In the genomic region with DNA sequence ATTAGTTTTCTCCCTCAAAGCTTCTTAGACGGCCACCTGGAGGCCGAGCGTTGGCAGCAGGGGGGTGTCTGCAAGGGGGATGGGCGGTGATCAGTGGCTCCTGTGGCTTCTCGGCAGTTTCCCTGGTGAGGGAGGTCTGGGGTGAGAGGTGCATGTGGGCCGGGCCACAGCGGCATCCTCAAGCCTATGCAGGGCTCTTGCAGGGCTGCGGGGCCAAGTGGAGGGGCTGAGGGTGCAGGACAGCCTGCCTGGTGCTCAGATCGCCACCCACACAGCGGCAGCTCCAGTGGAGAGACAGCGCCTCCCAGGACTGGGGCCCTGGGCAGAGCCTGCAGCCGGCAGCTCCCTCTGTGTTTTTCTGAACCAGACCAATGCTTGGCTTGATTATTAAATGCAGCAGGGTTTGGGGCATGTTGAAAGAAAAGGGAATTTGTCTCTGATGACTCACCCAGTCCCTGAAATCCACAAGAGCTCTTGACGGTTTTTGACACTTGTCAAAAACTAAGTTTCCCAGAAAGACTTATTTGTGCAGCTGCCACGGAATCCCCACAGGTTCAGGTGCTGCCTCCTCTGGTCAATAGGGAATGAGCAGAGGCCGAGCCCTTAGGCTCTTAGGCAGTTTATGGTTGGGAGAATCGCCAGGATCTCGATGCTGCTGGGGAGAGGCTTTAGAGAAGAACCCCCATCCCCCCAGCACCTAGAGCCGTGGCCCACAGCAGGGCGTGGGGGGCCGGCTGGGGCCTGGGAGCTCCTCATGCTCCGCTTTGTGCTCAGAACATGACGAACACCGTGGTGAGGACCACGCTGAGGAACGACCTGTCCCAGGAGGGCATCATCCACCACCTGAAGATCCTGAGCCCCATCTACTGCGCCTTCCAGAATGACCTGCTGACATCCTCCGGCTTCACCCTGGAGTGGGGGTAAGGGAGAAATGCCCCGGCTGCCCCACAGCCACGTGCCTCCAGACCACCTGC, we compare ENCODE assay signal across 7 cellular contexts. TPM values are rescaled to one million over a fixed set of nuclear protein-coding genes. Genes with fewer than 3 reads are reported as not detected.
A peak's percentile ranks its signal among the peaks of the same experiment; 100 is the strongest.
DNase-seq lines count a peak whose midpoint lies in the region; ATAC-seq, FAIRE-seq and TF ChIP-seq lines count a peak whose summit lies in the region.

No MANE protein-coding gene starts in this region.

- no peak overlapping the region for H3K4me3 Mint-ChIP-seq in progenitor cell of endocrine pancreas (ENCODE audit: low read depth)
- no peak overlapping the region for H3K4me3 Mint-ChIP-seq in activated CD4-positive, alpha-beta memory T cell treated with anti-CD3 and anti-CD28 coated beads, Interleukin-2, amount 10 ng/mL, durations not matched to agents 7 days and 5 days

- peaks cover 5% of the 10 kb centered on the region for H3K4me1 Mint-ChIP-seq in progenitor cell of endocrine pancreas (ENCODE audit: low read depth)
- peaks cover 17% of the 10 kb centered on the region for H3K4me1 Mint-ChIP-seq in activated CD4-positive, alpha-beta memory T cell treated with anti-CD3 and anti-CD28 coated beads, Interleukin-2, amount 10 ng/mL, durations not matched to agents 7 days and 5 days

- H3K9me3 Mint-ChIP-seq in progenitor cell of endocrine pancreas (ENCODE audit: low read depth) = no peaks in the 10 kb centered on the region
- H3K9me3 Mint-ChIP-seq in activated CD4-positive, alpha-beta memory T cell treated with anti-CD3 and anti-CD28 coated beads, Interleukin-2, amount 10 ng/mL, durations not matched to agents 7 days and 5 days = no peaks in the 10 kb centered on the region

- POLR2A ChIA-PET in activated CD4-positive, alpha-beta memory T cell treated with anti-CD3 and anti-CD28 coated beads, Interleukin-2, amount 10 ng/mL, durations not matched to agents 7 days and 5 days (lab: Charles Lee) = interaction anchor here (1.1 kb wide), 1 partner anchor 18 kb away, joined by 4 read pairs; no protein-coding TSS in a partner anchor

- peaks cover 18% of the 10 kb centered on the region for H3K27me3 ChIP-seq in bronchial epithelial cell (ENCODE audit: control insufficient read depth, insufficient read depth, low read length)

- H3K36me3 Mint-ChIP-seq in progenitor cell of endocrine pancreas (ENCODE audit: insufficient read depth) = no peaks in the 10 kb centered on the region
- H3K36me3 Mint-ChIP-seq in activated CD4-positive, alpha-beta memory T cell treated with anti-CD3 and anti-CD28 coated beads, Interleukin-2, amount 10 ng/mL, durations not matched to agents 7 days and 5 days (ENCODE audit: low read depth) = no peaks in the 10 kb centered on the region

- CTCF ChIA-PET in activated CD4-positive, alpha-beta memory T cell treated with anti-CD3 and anti-CD28 coated beads, Interleukin-2, amount 10 ng/mL, durations not matched to agents 7 days and 5 days (lab: Charles Lee) = interaction anchor here (2.3 kb wide), 1 partner anchor 9 kb away, joined by 7 read pairs; no protein-coding TSS in a partner anchor

- no peak overlapping the region for H3K4me3 ChIP-seq in bronchial epithelial cell (ENCODE audit: low read depth, low read length)

- FAIRE-seq in bronchial epithelial cell (lab: Jason Lieb, UNC) = no peak

- no peak for ATAC-seq in HG02840 (IDR thresholded peaks at IDR 0.05; ENCODE audit: low FRiP score, unreplicated experiment)

- peak; percentile 52 for DNase-seq in NCI-H146 (lab: John Stamatoyannopoulos, UW)
- DNase-seq in bronchial epithelial cell (ENCODE audit: low read depth) = peak; percentile 35
- no peak for DNase-seq in progenitor cell of endocrine pancreas (ENCODE audit: low spot score, unreplicated experiment)
- DNase-seq in activated CD4-positive, alpha-beta memory T cell treated with anti-CD3 and anti-CD28 coated beads, Interleukin-2, amount 10 ng/mL, durations not matched to agents 7 days and 5 days = no peak
- DNase-seq in putamen (ENCODE audit: low spot score) = no peak

- TF ChIP-seq CTCF in GM12872 (IDR thresholded peaks at IDR 0.05; ENCODE audit: insufficient read depth, low read depth, low read length) = 0 out of 3 replicates have a peak, but pooled peaks have one; percentile 16
- peak; percentile 39 for TF ChIP-seq CTCF in bronchial epithelial cell (IDR thresholded peaks at IDR 0.05; ENCODE audit: insufficient read depth, low read length, severe bottlenecking)
- peak; percentile 50 for TF ChIP-seq CTCF in progenitor cell of endocrine pancreas (IDR thresholded peaks at IDR 0.05; ENCODE audit: unreplicated experiment)

- H3K27ac Mint-ChIP-seq in progenitor cell of endocrine pancreas = no peak overlapping the region
- no peak overlapping the region for H3K27ac Mint-ChIP-seq in activated CD4-positive, alpha-beta memory T cell treated with anti-CD3 and anti-CD28 coated beads, Interleukin-2, amount 10 ng/mL, durations not matched to agents 7 days and 5 days

- peaks cover 32% of the 10 kb centered on the region for H3K27me3 Mint-ChIP-seq in progenitor cell of endocrine pancreas
- H3K27me3 Mint-ChIP-seq in activated CD4-positive, alpha-beta memory T cell treated with anti-CD3 and anti-CD28 coated beads, Interleukin-2, amount 10 ng/mL, durations not matched to agents 7 days and 5 days = peaks cover 22% of the 10 kb centered on the region

- H3K36me3 ChIP-seq in bronchial epithelial cell (ENCODE audit: control insufficient read depth, insufficient read depth, low read length) = no peaks in the 10 kb centered on the region

RNA-seq across cellular contexts. Expression of gene UMODL1, which starts 54.7 kb away (rescaled TPM):
- total RNA-seq in bronchial epithelial cell (not detected in 2 replicates), progenitor cell of endocrine pancreas (0.19 TPM in 1 of 2 replicates, not detected in the other)
- total RNA-seq in activated CD4-positive, alpha-beta memory T cell treated with anti-CD3 and anti-CD28 coated beads, Interleukin-2, amount 10 ng/mL, durations not matched to agents 7 days and 5 days = under 1 TPM; 0.05 to 0.10 TPM

Comparison
In these comparisons a context has a peak if more than half of its experiments do, and no peak if none do; other contexts are left out.
1. DNase-seq: peak in NCI-H146 (single experiment) and bronchial epithelial cell (single experiment); none in progenitor cell of endocrine pancreas (single experiment), activated CD4-positive, alpha-beta memory T cell treated with anti-CD3 and anti-CD28 coated beads, Interleukin-2, amount 10 ng/mL, durations not matched to agents 7 days and 5 days (single experiment) and putamen (single experiment).
2. Peak in every context shown above with its lines, with median percentiles within 50 percentile points of each other: CTCF ChIP-seq.